ENCODE assay signal across 1 cellular context in the genomic region with DNA sequence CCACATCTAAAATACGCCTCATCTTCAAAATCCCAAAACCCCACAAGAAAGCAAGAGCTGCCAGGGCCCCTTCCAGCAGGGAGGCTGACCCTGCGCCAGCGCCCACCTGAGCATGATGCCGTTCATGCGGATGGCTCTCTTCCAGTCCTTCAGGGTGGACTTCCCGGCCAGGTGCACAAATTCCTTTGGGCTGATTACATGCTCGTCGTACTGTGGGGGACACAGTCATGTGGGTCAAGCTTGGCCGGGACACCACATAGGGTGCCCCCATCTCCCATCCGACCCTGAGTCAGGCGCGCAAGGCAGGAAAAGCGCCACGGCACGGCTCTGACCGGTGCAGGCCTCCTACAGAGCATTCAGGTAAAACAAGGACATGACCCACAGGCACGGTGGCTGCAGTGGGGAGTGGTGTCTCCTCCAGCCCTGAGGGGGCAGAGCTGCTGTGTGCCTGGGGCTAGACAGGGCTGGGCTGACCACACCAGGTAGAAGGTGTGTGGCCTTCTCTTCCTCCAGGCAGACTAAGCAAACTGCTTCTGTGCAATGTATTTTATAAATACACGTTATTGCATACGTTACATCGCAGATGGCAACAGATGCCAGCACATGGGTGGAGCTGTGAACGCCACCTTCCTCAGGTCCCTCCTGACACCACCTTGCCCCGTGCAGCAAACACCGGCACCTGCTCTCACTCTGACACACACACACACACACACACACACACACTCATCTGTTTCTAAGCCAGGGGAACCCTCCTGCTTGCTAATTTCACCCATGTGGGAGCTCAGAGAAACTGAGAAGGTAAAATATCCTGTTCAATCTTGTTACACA.
TF ChIP-seq lines count a peak whose summit lies in the region.

No MANE protein-coding gene starts in this region.

TF ChIP-seq in IMR-90, 13 proteins besides CTCF, POLR2A, EP300 and RAD21:
- TF ChIP-seq RCOR1 (IDR thresholded peaks at IDR 0.05; ENCODE audit: insufficient replicate concordance, low read length) (no peak), CHD1 (IDR thresholded peaks at IDR 0.05; ENCODE audit: low read depth, low read length) (no peak), CEBPB (IDR thresholded peaks at IDR 0.05; ENCODE audit: low read depth, low read length) (no peak), MAFK (IDR thresholded peaks at IDR 0.05; ENCODE audit: low read depth, low read length) (no peak), SMC3 (IDR thresholded peaks at IDR 0.05; ENCODE audit: low read depth, low read length) (no peak), MAZ (IDR thresholded peaks at IDR 0.05; ENCODE audit: borderline replicate concordance, low read depth, low read length) (no peak), FOS (IDR thresholded peaks at IDR 0.05; ENCODE audit: low read depth, low read length) (no peak), BHLHE40 (IDR thresholded peaks at IDR 0.05; ENCODE audit: low read depth, low read length) (no peak), NFE2L2 (IDR thresholded peaks at IDR 0.05; ENCODE audit: low read depth, low read length) (no peak), RFX5 (IDR thresholded peaks at IDR 0.05; ENCODE audit: low read depth, low read length) (no peak), MXI1 (IDR thresholded peaks at IDR 0.05; ENCODE audit: borderline replicate concordance, low read depth, low read length) (no peak)
- TF ChIP-seq, protein P1, sequence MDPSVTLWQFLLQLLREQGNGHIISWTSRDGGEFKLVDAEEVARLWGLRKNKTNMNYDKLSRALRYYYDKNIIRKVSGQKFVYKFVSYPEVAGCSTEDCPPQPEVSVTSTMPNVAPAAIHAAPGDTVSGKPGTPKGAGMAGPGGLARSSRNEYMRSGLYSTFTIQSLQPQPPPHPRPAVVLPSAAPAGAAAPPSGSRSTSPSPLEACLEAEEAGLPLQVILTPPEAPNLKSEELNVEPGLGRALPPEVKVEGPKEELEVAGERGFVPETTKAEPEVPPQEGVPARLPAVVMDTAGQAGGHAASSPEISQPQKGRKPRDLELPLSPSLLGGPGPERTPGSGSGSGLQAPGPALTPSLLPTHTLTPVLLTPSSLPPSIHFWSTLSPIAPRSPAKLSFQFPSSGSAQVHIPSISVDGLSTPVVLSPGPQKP (IDR thresholded peaks at IDR 0.05; ENCODE audit: borderline replicate concordance, low read depth, low read length), result no peak
- TF ChIP-seq, protein P2, sequence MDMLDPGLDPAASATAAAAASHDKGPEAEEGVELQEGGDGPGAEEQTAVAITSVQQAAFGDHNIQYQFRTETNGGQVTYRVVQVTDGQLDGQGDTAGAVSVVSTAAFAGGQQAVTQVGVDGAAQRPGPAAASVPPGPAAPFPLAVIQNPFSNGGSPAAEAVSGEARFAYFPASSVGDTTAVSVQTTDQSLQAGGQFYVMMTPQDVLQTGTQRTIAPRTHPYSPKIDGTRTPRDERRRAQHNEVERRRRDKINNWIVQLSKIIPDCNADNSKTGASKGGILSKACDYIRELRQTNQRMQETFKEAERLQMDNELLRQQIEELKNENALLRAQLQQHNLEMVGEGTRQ (IDR thresholded peaks at IDR 0.05; ENCODE audit: low read depth, low read length), result no peak
TF ChIP-seq in IMR-90: peak in this region for 0.
